1 cellular context compared by ENCODE assay signal in the genomic region with DNA sequence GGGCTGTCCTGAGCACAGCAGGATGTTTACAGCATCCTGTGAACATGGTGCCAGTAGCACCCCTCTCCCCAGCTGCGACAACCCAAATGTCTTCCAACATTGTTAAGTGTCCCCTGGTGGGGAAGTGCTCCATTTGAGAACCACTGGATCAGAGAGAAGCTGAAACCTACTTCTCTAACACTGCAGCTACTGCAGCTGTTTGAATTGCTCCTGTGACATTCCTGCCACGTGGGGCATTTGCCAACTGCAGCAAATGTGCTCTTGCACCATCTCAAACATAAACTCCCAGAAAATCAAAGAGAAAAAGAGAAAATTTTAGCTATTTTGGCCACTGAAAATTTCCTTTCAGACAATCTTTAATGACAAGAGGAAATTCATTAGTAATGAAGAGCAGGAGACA.
A peak's percentile ranks its signal among the peaks of the same experiment; 100 is the strongest.
TF ChIP-seq lines count a peak whose summit lies in the region.

No MANE protein-coding gene starts in this region.

TF ChIP-seq in IMR-90, 13 proteins besides CTCF, POLR2A, EP300 and RAD21 (continued from another document):
- TF ChIP-seq, protein P1, sequence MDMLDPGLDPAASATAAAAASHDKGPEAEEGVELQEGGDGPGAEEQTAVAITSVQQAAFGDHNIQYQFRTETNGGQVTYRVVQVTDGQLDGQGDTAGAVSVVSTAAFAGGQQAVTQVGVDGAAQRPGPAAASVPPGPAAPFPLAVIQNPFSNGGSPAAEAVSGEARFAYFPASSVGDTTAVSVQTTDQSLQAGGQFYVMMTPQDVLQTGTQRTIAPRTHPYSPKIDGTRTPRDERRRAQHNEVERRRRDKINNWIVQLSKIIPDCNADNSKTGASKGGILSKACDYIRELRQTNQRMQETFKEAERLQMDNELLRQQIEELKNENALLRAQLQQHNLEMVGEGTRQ (IDR thresholded peaks at IDR 0.05; ENCODE audit: low read depth, low read length) = peak; percentile 24; the same call in 1 of the 2 replicates
- TF ChIP-seq RCOR1 (IDR thresholded peaks at IDR 0.05; ENCODE audit: insufficient replicate concordance, low read length) (no peak), CEBPB (IDR thresholded peaks at IDR 0.05; ENCODE audit: low read depth, low read length) (0 out of 2 replicates have a peak, but pooled peaks have one; percentile 40), MXI1 (IDR thresholded peaks at IDR 0.05; ENCODE audit: borderline replicate concordance, low read depth, low read length) (no peak), NFE2L2 (IDR thresholded peaks at IDR 0.05; ENCODE audit: low read depth, low read length) (no peak)
